Comparison of ENCODE assay signal across 8 cellular contexts in genomic region chr1:155856975-155857930, GRCh38. TPM values are rescaled to one million over a fixed set of nuclear protein-coding genes. Genes with fewer than 3 reads are reported as not detected.
DNase-seq lines count a peak whose midpoint lies in the region; ATAC-seq, FAIRE-seq and TF ChIP-seq lines count a peak whose summit lies in the region.

TSS of gene GON4L (minus strand) at chr1:155857214. CDS start at chr1:155853780, 3,434 bp downstream.

- peaks cover 8% of the 10 kb centered on the region for H3K4me1 ChIP-seq in keratinocyte (ENCODE audit: control insufficient read depth, extremely low read depth, insufficient read depth, low read length)

- intact Hi-C loops in activated CD4-positive, alpha-beta T cell treated with anti-CD3 and anti-CD28 coated beads for 36 hours (cut with DNase I, micrococcal nuclease): loop anchor here (1.0 to 10.0 kb wide), 9 partner anchors 54 to 888 kb away; partner anchors contain the start of genes ARHGEF2 (in 1 of the 2), ASH1L (in 1 of the 2), CLK2 (in 1 of the 2) and DAP3 (in 1 of the 2)

- peak within 1 kb of the TSS; percentile 100 for H2AFZ ChIP-seq in keratinocyte (ENCODE audit: control insufficient read depth, low read length)

- peak within 1 kb of the TSS; percentile 79 for H3K27ac ChIP-seq in keratinocyte (ENCODE audit: control insufficient read depth, insufficient read depth, low read length)

- peaks cover 3% of the 10 kb centered on the region for H3K27me3 Mint-ChIP-seq in activated CD4-positive, alpha-beta T cell treated with anti-CD3 and anti-CD28 coated beads for 36 hours
- no peaks in the 10 kb centered on the region for H3K27me3 Mint-ChIP-seq in chondrocyte (ENCODE audit: low read depth)

- DNase-seq in AG08396 (ENCODE audit: low spot score) (peak; percentile 94), NCI-H524 treated with DMSO at 0.1 percent for 48 hours (lab: John Stamatoyannopoulos, UW) (peak; percentile 71), chondrocyte (ENCODE audit: low spot score) (peak; percentile 90), keratinocyte (ENCODE audit: low read depth, low spot score) (peak; percentile 32)
- DNase-seq in activated CD4-positive, alpha-beta T cell treated with anti-CD3 and anti-CD28 coated beads for 36 hours: peak; percentile 94
- peak; percentile 75 to 76 for DNase-seq in stimulated activated CD4-positive, alpha-beta T cell treated with anti-CD3 and anti-CD28 coated beads, Interleukin-15, amount 100 ng/mL, for 1 hour (ENCODE audit: low read depth in 1 of 2, low spot score in 1 of 2)

- peak; percentile 60 for ATAC-seq in GM19035 (IDR thresholded peaks at IDR 0.05; ENCODE audit: unreplicated experiment)
- ATAC-seq in HG03439 (IDR thresholded peaks at IDR 0.05; ENCODE audit: unreplicated experiment): peak; percentile 55
- ATAC-seq in activated CD4-positive, alpha-beta T cell treated with anti-CD3 and anti-CD28 coated beads for 36 hours: peak; percentile 69

- H3K36me3 Mint-ChIP-seq in activated CD4-positive, alpha-beta T cell treated with anti-CD3 and anti-CD28 coated beads for 36 hours (ENCODE audit: low read depth): peaks cover 20% of the 10 kb centered on the region
- H3K36me3 Mint-ChIP-seq in chondrocyte (ENCODE audit: low read depth): peaks cover 13% of the 10 kb centered on the region

- H3K36me3 ChIP-seq in keratinocyte (ENCODE audit: control insufficient read depth in 2 of 2, extremely low read depth in 1 of 2, insufficient read depth in 2 of 2, low read length in 2 of 2): peaks cover 11 to 13% of the 10 kb centered on the region in 2 experiments

- TF ChIP-seq CTCF in chondrocyte (IDR thresholded peaks at IDR 0.05) (no peak), keratinocyte (optimal IDR thresholded peaks at IDR 0.05 in 1 of 3, IDR thresholded peaks at IDR 0.05 in 1 of 3, conservative IDR thresholded peaks at IDR 0.05 in 1 of 3; ENCODE audit: extremely low read depth in 1 of 3, insufficient read depth in 2 of 3, low read length in 3 of 3) (no peak)

- H3K79me2 ChIP-seq in keratinocyte (ENCODE audit: control insufficient read depth, insufficient read depth, low read length): peaks cover 34% of the 10 kb centered on the region

- CTCF ChIA-PET in activated CD4-positive, alpha-beta T cell treated with anti-CD3 and anti-CD28 coated beads for 36 hours (lab: Charles Lee): interaction anchor here (0.8 to 1.3 kb wide), 5 partner anchors 9 to 650 kb away, joined by 3 to 7 read pairs (median 4); no protein-coding TSS in a partner anchor

- H3K4me1 Mint-ChIP-seq in activated CD4-positive, alpha-beta T cell treated with anti-CD3 and anti-CD28 coated beads for 36 hours: peaks cover 52% of the 10 kb centered on the region
- peaks cover 38% of the 10 kb centered on the region for H3K4me1 Mint-ChIP-seq in chondrocyte (ENCODE audit: low read depth)

- peak within 1 kb of the TSS; percentile 91 for H3K9ac ChIP-seq in keratinocyte (ENCODE audit: control insufficient read depth, extremely low read depth, insufficient read depth, low read length)

- H3K27me3 ChIP-seq in keratinocyte (ENCODE audit: control insufficient read depth, extremely low read depth, insufficient read depth, low read length): peaks cover 14% of the 10 kb centered on the region

- peak within 1 kb of the TSS; percentile 98 for H3K27ac Mint-ChIP-seq in activated CD4-positive, alpha-beta T cell treated with anti-CD3 and anti-CD28 coated beads for 36 hours
- peak within 1 kb of the TSS; percentile 97 for H3K27ac Mint-ChIP-seq in chondrocyte (ENCODE audit: unreplicated experiment)

- H3K9me1 ChIP-seq in keratinocyte (ENCODE audit: control insufficient read depth, extremely low read depth, insufficient read depth, low read length): no peaks in the 10 kb centered on the region

- POLR2A ChIA-PET in activated CD4-positive, alpha-beta T cell treated with anti-CD3 and anti-CD28 coated beads for 36 hours (lab: Charles Lee): interaction anchor here (0.6 to 0.7 kb wide), 3 partner anchors 29 to 190 kb away, joined by 3 to 4 read pairs (median 3); no protein-coding TSS in a partner anchor

- H3K4me2 ChIP-seq in keratinocyte (ENCODE audit: control insufficient read depth, extremely low read depth, insufficient read depth, low read depth, low read length): peak within 1 kb of the TSS; percentile 85

- dilution Hi-C loops in keratinocyte (cut with MboI; ENCODE audit: extremely low pct_ligation_motif_present, low sequenced_read_pairs): no loop called here

- H3K4me3 Mint-ChIP-seq in activated CD4-positive, alpha-beta T cell treated with anti-CD3 and anti-CD28 coated beads for 36 hours: peak within 1 kb of the TSS; percentile 96
- peak within 1 kb of the TSS; percentile 95 for H3K4me3 Mint-ChIP-seq in chondrocyte (ENCODE audit: unreplicated experiment)

- H4K20me1 ChIP-seq in keratinocyte (ENCODE audit: control insufficient read depth, extremely low read depth, insufficient read depth, low read length): no peaks in the 10 kb centered on the region

- H3K4me3 ChIP-seq in keratinocyte (ENCODE audit: control insufficient read depth in 2 of 3, extremely low read depth in 1 of 3, insufficient read depth in 2 of 3, low read depth in 1 of 3, low read length in 3 of 3): peak within 1 kb of the TSS; percentile 77 to 98 (median 89)

- H3K9me3 ChIP-seq in keratinocyte (ENCODE audit: control insufficient read depth, low read depth, low read length): no peaks in the 10 kb centered on the region

- no peaks in the 10 kb centered on the region for H3K9me3 Mint-ChIP-seq in activated CD4-positive, alpha-beta T cell treated with anti-CD3 and anti-CD28 coated beads for 36 hours (ENCODE audit: low read depth)
- no peaks in the 10 kb centered on the region for H3K9me3 Mint-ChIP-seq in chondrocyte (ENCODE audit: low read depth)

- peak; percentile 75 for FAIRE-seq in keratinocyte (lab: Jason Lieb, UNC)

RNA-seq across cellular contexts. Expression of gene GON4L, which starts in this region (rescaled TPM):
- total RNA-seq in activated CD4-positive, alpha-beta T cell treated with anti-CD3 and anti-CD28 coated beads for 36 hours: 10 to 100 TPM; 44.2 to 48.8 TPM
- total RNA-seq in chondrocyte: 40.1 to 46.9 TPM (median 46.5 TPM) in 3 replicates
- 16.7 to 18.8 TPM (median 18.1 TPM) in 3 replicates for polyA plus RNA-seq in keratinocyte
- polyA plus RNA-seq in keratinocyte (2011; ENCODE audit: low read depth): 23.2 TPM
- 9.8 and 15.1 TPM in 2 replicates for polyA plus RNA-seq in keratinocyte (2011; cell fraction: cytosol; rRNA removed)
- polyA plus RNA-seq in keratinocyte (2011; cell fraction: nucleus; rRNA removed): 65.7 and 69.2 TPM in 2 replicates
- 13.4 and 17.7 TPM in 2 replicates for polyA plus RNA-seq in keratinocyte (2012; ENCODE audit: low replicate concordance)
- 30.2 to 39.4 TPM (median 35.2 TPM) in 3 replicates for polyA minus RNA-seq in keratinocyte
- polyA minus RNA-seq in keratinocyte (2011; cell fraction: cytosol; rRNA and poly(A)+ RNA removed): 10.6 TPM
- polyA minus RNA-seq in keratinocyte (2011; cell fraction: nucleus; rRNA and poly(A)+ RNA removed): 30.2 and 51.5 TPM in 2 replicates

Comparison
In these comparisons a context has a peak if more than half of its experiments do, and no peak if none do; other contexts are left out.
1. Peak in every context shown above with its lines: DNase-seq, ATAC-seq, H3K4me3 ChIP-seq and H3K27ac ChIP-seq.
2. DNase-seq: peak in every context shown above with its lines; median percentile 94 in AG08396; 94 in activated CD4-positive, alpha-beta T cell treated with anti-CD3 and anti-CD28 coated beads for 36 hours; 90 in chondrocyte; 76 in stimulated activated CD4-positive, alpha-beta T cell treated with anti-CD3 and anti-CD28 coated beads, Interleukin-15, amount 100 ng/mL, for 1 hour; 71 in NCI-H524 treated with DMSO at 0.1 percent for 48 hours; 32 in keratinocyte.